8 cellular contexts compared by ENCODE assay signal in the genomic region with DNA sequence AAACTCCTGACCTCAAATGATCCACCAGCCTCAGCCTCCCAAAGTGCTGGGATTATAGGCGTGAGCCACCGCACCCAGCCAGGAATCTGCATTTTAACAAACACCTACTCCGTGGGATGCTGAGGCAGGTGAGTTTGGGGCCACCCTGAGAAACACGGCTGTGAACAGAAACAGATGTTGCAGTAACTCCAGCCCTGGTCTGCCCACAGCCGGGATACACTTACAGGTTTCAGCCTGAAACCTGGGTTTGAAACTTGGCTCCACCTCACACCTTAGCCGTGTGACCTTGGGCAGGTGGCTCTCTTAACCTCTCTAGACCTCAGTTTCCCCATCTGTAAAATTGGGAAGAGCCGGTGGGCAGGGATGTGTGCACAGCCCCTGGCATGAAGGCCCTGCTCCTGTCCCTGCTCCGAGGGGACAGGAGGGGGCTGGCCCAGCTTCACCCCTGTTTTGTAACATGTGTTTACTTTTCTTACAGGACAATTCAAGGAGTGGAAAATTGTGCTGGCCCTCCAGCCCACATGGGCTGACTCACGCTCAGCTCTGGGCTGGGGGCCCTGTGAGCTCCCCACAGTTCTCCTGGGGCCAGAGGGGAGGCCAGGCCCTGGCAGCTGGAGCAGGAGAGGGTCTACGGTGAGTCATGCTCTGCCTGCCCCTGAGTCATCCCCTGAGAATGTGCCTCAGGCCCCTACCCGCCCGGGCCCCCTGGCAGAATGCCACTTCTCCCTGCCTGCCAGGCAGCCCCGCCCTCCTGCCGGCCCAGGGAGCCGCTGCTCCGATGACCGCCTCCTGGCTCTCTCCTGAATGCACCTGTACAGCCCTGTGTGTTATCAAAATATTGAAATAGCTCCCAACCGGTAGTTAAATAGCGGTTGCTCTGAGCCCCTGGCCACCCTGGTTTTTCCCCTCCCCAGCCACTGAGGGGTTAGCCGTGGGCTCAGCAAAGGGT.
A peak's percentile ranks its signal among the peaks of the same experiment; 100 is the strongest.
DNase-seq lines count a peak whose midpoint lies in the region; ATAC-seq, FAIRE-seq and TF ChIP-seq lines count a peak whose summit lies in the region.

No MANE protein-coding gene starts in this region.

- no peaks in the 10 kb centered on the region for H3K27me3 ChIP-seq in HUES48 (ENCODE audit: control insufficient read depth, insufficient read depth, low read length)

- H3K27ac ChIP-seq in HUES48 (ENCODE audit: low read depth, low read length) = peak overlapping the region; percentile 96

- no peaks in the 10 kb centered on the region for H3K9me3 Mint-ChIP-seq in nephron progenitor cell

- peaks cover 57% of the 10 kb centered on the region for H3K4me1 ChIP-seq in HUES48 (ENCODE audit: control insufficient read depth, insufficient read depth, low read length)

- H3K4me3 Mint-ChIP-seq in nephron progenitor cell = no peak overlapping the region

- no peaks in the 10 kb centered on the region for H3K9me3 ChIP-seq in HUES48 (ENCODE audit: control insufficient read depth, insufficient read depth, low read length)

- H3K36me3 ChIP-seq in HUES48 (ENCODE audit: control insufficient read depth, insufficient read depth, low read length) = no peaks in the 10 kb centered on the region

- no peaks in the 10 kb centered on the region for H3K36me3 Mint-ChIP-seq in nephron progenitor cell (ENCODE audit: low read depth)

- H3K27ac Mint-ChIP-seq in nephron progenitor cell = peak overlapping the region; percentile 85

- H3K4me3 ChIP-seq in HUES48 (ENCODE audit: low read depth, low read length) = no peak overlapping the region

- DNase-seq in AG08396 (ENCODE audit: low spot score) (peak; percentile 91), RCC 7860 (ENCODE audit: low spot score) (peak; percentile 97), fibroblast of gingiva (ENCODE audit: low read depth) (peak; percentile 98), nephron progenitor cell (no peak), NCI-H187 (lab: John Stamatoyannopoulos, UW) (no peak), superior temporal gyrus (ENCODE audit: extremely low spot score) (no peak)

- H3K4me1 Mint-ChIP-seq in nephron progenitor cell = peaks cover 49% of the 10 kb centered on the region

- peaks cover 3% of the 10 kb centered on the region for H3K27me3 Mint-ChIP-seq in nephron progenitor cell (ENCODE audit: low read depth, poor library complexity)

- peak; percentile 88 for FAIRE-seq in RCC 7860 (lab: Jason Lieb, UNC)

- TF ChIP-seq CTCF in nephron progenitor cell (IDR thresholded peaks at IDR 0.05) = no peak

- ATAC-seq in HG02885 (IDR thresholded peaks at IDR 0.05; ENCODE audit: poor library complexity, unreplicated experiment) = no peak

- H3K9ac ChIP-seq in HUES48 (ENCODE audit: low read depth, low read length) = peak overlapping the region; percentile 46; the same call in 1 of the 2 replicates

Comparison
In these comparisons a context has a peak if more than half of its experiments do, and no peak if none do; other contexts are left out.
1. DNase-seq: peak in AG08396 (single experiment), RCC 7860 (single experiment) and fibroblast of gingiva (single experiment); none in nephron progenitor cell (single experiment), NCI-H187 (0 of 2) and superior temporal gyrus (single experiment).